ENCODE assay signal across 12 cellular contexts in genomic region chr6:29319931-29320330, GRCh38. TPM values are rescaled to one million over a fixed set of nuclear protein-coding genes. Genes with fewer than 3 reads are reported as not detected.
"Had no signal": no experiment of that assay in that cellular context is flagged by ENCODE, and none has a peak within 500 bp of the region (broad histone marks: within the 10 kb centered on the region; RNA-seq: fewer than 3 reads in every experiment).

No MANE protein-coding gene starts in this region.

- ATAC-seq: HCT116 had no signal

- H3K36me3 ChIP-seq: HAP-1 had no signal

- H3K4me3 ChIP-seq: GM23248, HAP-1 had no signal

- H3K4me3 Mint-ChIP-seq: HFFc6 had no signal

- H3K4me2 ChIP-seq: KMS-11 had no signal

- DNase-seq: GM23248, GOT3, H7, HFFc6, IMR-90, KBM-7 had no signal

- H3K27ac Mint-ChIP-seq: HFFc6 had no signal

- H3K9ac ChIP-seq: GM23248, KMS-11 had no signal

- H2AFZ ChIP-seq: GM23248 had no signal

- H3K27ac ChIP-seq: GM23248, HL-60, KMS-11 had no signal

- H3K4me1 ChIP-seq: HAP-1 had no signal

- H3K9me3 ChIP-seq: HAP-1 had no signal

RNA-seq across cellular contexts. Expression of gene OR14J1, which starts 18.4 kb away (rescaled TPM):
- total RNA-seq: GM23248, H4, H7, HFFc6, HT1080, IMR-90 had no signal
- polyA plus RNA-seq: GM23248, IMR-90 had no signal

RNA-seq across cellular contexts. Expression of gene OR5V1, which starts 48.7 kb away (rescaled TPM):
- total RNA-seq: GM23248, H4, H7, HFFc6, HT1080, IMR-90 had no signal
- polyA plus RNA-seq: GM23248, IMR-90 had no signal

RNA-seq across cellular contexts. Expression of gene OR12D3, which starts 55.2 kb away (rescaled TPM):
- total RNA-seq: GM23248, H4, H7, HFFc6, HT1080, IMR-90 had no signal
- polyA plus RNA-seq: GM23248, IMR-90 had no signal
